ENCODE assay signal across 8 cellular contexts in the genomic region with DNA sequence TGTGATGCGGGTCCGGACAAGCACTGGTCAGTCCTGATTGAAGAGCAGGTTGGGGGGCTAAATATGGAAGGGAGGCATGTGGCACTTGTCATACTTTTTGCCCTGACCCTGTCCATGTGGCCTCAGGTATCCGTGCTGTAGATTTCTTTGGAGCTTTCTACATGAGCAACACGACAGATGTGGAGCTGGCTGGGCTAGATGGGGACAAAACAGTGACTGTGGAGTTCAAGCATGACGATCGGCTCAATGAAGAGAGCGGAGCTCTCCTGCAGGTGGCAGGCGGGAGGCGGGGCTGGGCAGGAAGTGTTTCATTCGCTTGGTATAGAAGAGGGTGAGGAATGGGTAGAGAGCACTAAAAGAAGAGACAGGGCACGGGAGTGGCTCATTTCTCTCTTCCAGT. TPM values are rescaled to one million over a fixed set of nuclear protein-coding genes. Genes with fewer than 3 reads are reported as not detected.
DNase-seq lines count a peak whose midpoint lies in the region; ATAC-seq and TF ChIP-seq lines count a peak whose summit lies in the region.

No MANE protein-coding gene starts in this region.

- peaks cover 3% of the 10 kb centered on the region for H3K4me1 ChIP-seq in colonic mucosa

- DNase-seq in T-helper 22 cell (ENCODE audit: low read depth) (peak; percentile 38), hippocampal formation (lab: John Stamatoyannopoulos, UW) (no peak), colonic mucosa (no peak), NCI-H1436 (lab: John Stamatoyannopoulos, UW) (no peak)
- peak; percentile 74 for DNase-seq in activated naive CD4-positive, alpha-beta T cell treated with anti-CD3 and anti-CD28 coated beads, Interleukin-2, amount 50 U/mL, for 16 hours
- DNase-seq in stimulated activated CD4-positive, alpha-beta T cell treated with anti-CD3 and anti-CD28 coated beads, Interleukin-1b, Interleukin-23, amount 100 ng/mL, for 1 hour (ENCODE audit: low read depth in 2 of 2) = peak; percentile 28 to 42

- intact Hi-C loops in colonic mucosa (cut with DNase I) = no loop called here

- peaks cover 37% of the 10 kb centered on the region for H3K36me3 ChIP-seq in colonic mucosa

- no peak overlapping the region for H3K9ac ChIP-seq in colonic mucosa (ENCODE audit: low read depth in 2 of 2, low read length in 2 of 2)

- H3K27ac ChIP-seq in colonic mucosa = no peak overlapping the region

- H3K4me3 ChIP-seq in colonic mucosa = no peak overlapping the region

- TF ChIP-seq CTCF in GM12872 (IDR thresholded peaks at IDR 0.05; ENCODE audit: insufficient read depth, low read depth, low read length) (peak; percentile 70), colonic mucosa (IDR thresholded peaks at IDR 0.05) (no peak)

- no peak for ATAC-seq in GM21529 (IDR thresholded peaks at IDR 0.05; ENCODE audit: unreplicated experiment)

- H3K9me3 ChIP-seq in colonic mucosa = no peaks in the 10 kb centered on the region

- H3K27me3 ChIP-seq in colonic mucosa = no peaks in the 10 kb centered on the region

RNA-seq across cellular contexts. Expression of a gene that starts 13.0 kb away (rescaled TPM):
- 10 to 100 TPM; 33.7 to 48.5 TPM for total RNA-seq in colonic mucosa

RNA-seq across cellular contexts. Expression of a gene that starts 16.5 kb away (rescaled TPM):
- 10 to 100 TPM; 74.7 to 77.1 TPM for total RNA-seq in colonic mucosa

RNA-seq across cellular contexts. Expression of a gene that starts 24.7 kb away (rescaled TPM):
- total RNA-seq in colonic mucosa = 10 to 100 TPM; 66.0 to 94.8 TPM

RNA-seq across cellular contexts. Expression of a gene that starts 42.5 kb away (rescaled TPM):
- total RNA-seq in colonic mucosa = 10 to 100 TPM; 20.9 to 25.2 TPM

Comparison
In these comparisons a context has a peak if more than half of its experiments do, and no peak if none do; other contexts are left out.
1. DNase-seq: peak in T-helper 22 cell (single experiment), activated naive CD4-positive, alpha-beta T cell treated with anti-CD3 and anti-CD28 coated beads, Interleukin-2, amount 50 U/mL, for 16 hours (single experiment) and stimulated activated CD4-positive, alpha-beta T cell treated with anti-CD3 and anti-CD28 coated beads, Interleukin-1b, Interleukin-23, amount 100 ng/mL, for 1 hour (2 of 2); none in hippocampal formation (0 of 2), colonic mucosa (single experiment) and NCI-H1436 (single experiment).